1 cellular context compared by ENCODE assay signal in genomic region chr2:155975734-155976133, GRCh38.
TF ChIP-seq lines count a peak whose summit lies in the region.

No MANE protein-coding gene starts in this region.

TF ChIP-seq in HepG2, 621 proteins besides CTCF, POLR2A, EP300 and RAD21 (continued from another document and continues in another):
- TF ChIP-seq ARID3A (IDR thresholded peaks at IDR 0.05; ENCODE audit: low read depth, low read length): peak; percentile 81
- TF ChIP-seq MXD3 (CRISPR knock-in tag; IDR thresholded peaks at IDR 0.05): no peak
- no peak for TF ChIP-seq ZBTB38 (CRISPR knock-in tag; IDR thresholded peaks at IDR 0.05)
- no peak for TF ChIP-seq POLR2AphosphoS5 (IDR thresholded peaks at IDR 0.05; ENCODE audit: low read depth, low read length)
- TF ChIP-seq ONECUT2 (CRISPR knock-in tag; IDR thresholded peaks at IDR 0.05): peak; percentile 88
- no peak for TF ChIP-seq DNMT1 (CRISPR knock-in tag; IDR thresholded peaks at IDR 0.05)
- TF ChIP-seq CREM (IDR thresholded peaks at IDR 0.05): peak; percentile 56
- TF ChIP-seq CREM (CRISPR knock-in tag; IDR thresholded peaks at IDR 0.05): no peak
- TF ChIP-seq ZNF350 (CRISPR knock-in tag; IDR thresholded peaks at IDR 0.05; ENCODE audit: borderline replicate concordance, low read depth): no peak
- peak; percentile 31; the same call in 1 of the 2 replicates for TF ChIP-seq HOXA3 (CRISPR knock-in tag; IDR thresholded peaks at IDR 0.05)
- no peak for TF ChIP-seq ZNF501 (CRISPR knock-in tag; IDR thresholded peaks at IDR 0.05)
- TF ChIP-seq ZNF281 (CRISPR knock-in tag; IDR thresholded peaks at IDR 0.05; ENCODE audit: borderline replicate concordance): peak; percentile 71; the same call in 1 of the 2 replicates
- no peak for TF ChIP-seq DMTF1 (CRISPR knock-in tag; IDR thresholded peaks at IDR 0.05)
- TF ChIP-seq NR2F1 (CRISPR knock-in tag; IDR thresholded peaks at IDR 0.05): peak; percentile 92 to 98
- no peak for TF ChIP-seq GABPA (IDR thresholded peaks at IDR 0.05; ENCODE audit: low read depth, low read length)
- peak; percentile 36; the same call in 1 of the 2 replicates for TF ChIP-seq GABPA (CRISPR knock-in tag; IDR thresholded peaks at IDR 0.05; ENCODE audit: low read depth)
- TF ChIP-seq ZNF17 (CRISPR knock-in tag; IDR thresholded peaks at IDR 0.05): no peak
- TF ChIP-seq ZNF556 (CRISPR knock-in tag; IDR thresholded peaks at IDR 0.05; ENCODE audit: borderline replicate concordance): peak; percentile 47; the same call in 1 of the 2 replicates
- no peak for TF ChIP-seq ARID2 (CRISPR knock-in tag; IDR thresholded peaks at IDR 0.05; ENCODE audit: borderline replicate concordance)
- 0 out of 2 replicates have a peak, but pooled peaks have one; percentile 32 for TF ChIP-seq ZNF609 (CRISPR knock-in tag; IDR thresholded peaks at IDR 0.05; ENCODE audit: borderline replicate concordance)
- peak; percentile 71; the same call in 1 of the 2 replicates for TF ChIP-seq ZSCAN20 (CRISPR knock-in tag; IDR thresholded peaks at IDR 0.05; ENCODE audit: borderline replicate concordance)
- TF ChIP-seq SATB2 (CRISPR knock-in tag; IDR thresholded peaks at IDR 0.05): no peak
- TF ChIP-seq ZNF788 (CRISPR knock-in tag; IDR thresholded peaks at IDR 0.05; ENCODE audit: borderline replicate concordance): no peak
- TF ChIP-seq SRSF4 (IDR thresholded peaks at IDR 0.05; ENCODE audit: low read depth, low read length, poor library complexity, severe bottlenecking): no peak
- TF ChIP-seq HHEX (CRISPR knock-in tag; IDR thresholded peaks at IDR 0.05): no peak
- TF ChIP-seq FOXA1 (IDR thresholded peaks at IDR 0.05): peak; percentile 58
- TF ChIP-seq FOXA1 (CRISPR knock-in tag; IDR thresholded peaks at IDR 0.05): peak; percentile 82
- TF ChIP-seq PITX1 (CRISPR knock-in tag; IDR thresholded peaks at IDR 0.05): peak; percentile 38; the same call in 1 of the 2 replicates
- TF ChIP-seq WIZ (CRISPR knock-in tag; IDR thresholded peaks at IDR 0.05): 0 out of 2 replicates have a peak, but pooled peaks have one; percentile 31
- peak; percentile 71 for TF ChIP-seq ZNF740 (CRISPR knock-in tag; IDR thresholded peaks at IDR 0.05)
- TF ChIP-seq MTF2 (CRISPR knock-in tag; IDR thresholded peaks at IDR 0.05; ENCODE audit: borderline replicate concordance): no peak
- TF ChIP-seq MNT (IDR thresholded peaks at IDR 0.05): no peak
- 0 out of 2 replicates have a peak, but pooled peaks have one; percentile 37 for TF ChIP-seq ZKSCAN8 (CRISPR knock-in tag; IDR thresholded peaks at IDR 0.05; ENCODE audit: borderline replicate concordance)
- TF ChIP-seq HMG20A (CRISPR knock-in tag; IDR thresholded peaks at IDR 0.05; ENCODE audit: borderline replicate concordance): peak; percentile 83
- TF ChIP-seq MIER2 (CRISPR knock-in tag; IDR thresholded peaks at IDR 0.05): peak; percentile 75
- no peak for TF ChIP-seq SMAD3 (CRISPR knock-in tag; IDR thresholded peaks at IDR 0.05)
- TF ChIP-seq THAP9 (CRISPR knock-in tag; IDR thresholded peaks at IDR 0.05; ENCODE audit: borderline replicate concordance): no peak
- peak; percentile 53; the same call in 1 of the 2 replicates for TF ChIP-seq RCOR2 (CRISPR knock-in tag; IDR thresholded peaks at IDR 0.05)
- TF ChIP-seq ZBTB10 (CRISPR knock-in tag; IDR thresholded peaks at IDR 0.05; ENCODE audit: borderline replicate concordance): peak; percentile 84; the same call in 1 of the 2 replicates
- no peak for TF ChIP-seq YEATS2 (CRISPR knock-in tag; IDR thresholded peaks at IDR 0.05; ENCODE audit: borderline replicate concordance)
- TF ChIP-seq JUND (CRISPR knock-in tag; IDR thresholded peaks at IDR 0.05): peak; percentile 38; the same call in 1 of the 2 replicates
- TF ChIP-seq CCDC6 (CRISPR knock-in tag; IDR thresholded peaks at IDR 0.05): no peak
- TF ChIP-seq NCOA1 (CRISPR knock-in tag; IDR thresholded peaks at IDR 0.05): no peak
- TF ChIP-seq RBAK (CRISPR knock-in tag; IDR thresholded peaks at IDR 0.05): no peak
- TF ChIP-seq NONO (IDR thresholded peaks at IDR 0.05): no peak
- peak; percentile 48; the same call in 1 of the 2 replicates for TF ChIP-seq NONO (CRISPR knock-in tag; conservative IDR thresholded peaks at IDR 0.05)
